In genomic region chr3:126083913-126084514, GRCh38 we compare ENCODE assay signal across 8 cellular contexts. TPM values are rescaled to one million over a fixed set of nuclear protein-coding genes. Genes with fewer than 3 reads are reported as not detected.
A peak's percentile ranks its signal among the peaks of the same experiment; 100 is the strongest.
DNase-seq lines count a peak whose midpoint lies in the region; ATAC-seq, FAIRE-seq and TF ChIP-seq lines count a peak whose summit lies in the region.

Gene SLC41A3, minus strand, starts transcription at chr3:126084124. Its CDS starts 15,905 bp downstream, at chr3:126068219.

- peaks cover 0 to 25% of the 10 kb centered on the region in 2 donors for H3K4me1 ChIP-seq in right atrium auricular region

- DNase-seq in NCI-H146 (lab: John Stamatoyannopoulos, UW) (peak; percentile 94), T-helper 2 cell (peak; percentile 61 to 87 (median 77)), right atrium auricular region (ENCODE audit: low spot score) (peak; percentile 83), putamen (ENCODE audit: low spot score) (peak; percentile 88), urothelium cell line (ENCODE audit: low spot score) (peak; percentile 96)

- peak; percentile 73 for TF ChIP-seq POLR2A in GM15510 (IDR thresholded peaks at IDR 0.05; ENCODE audit: borderline replicate concordance, extremely low read depth, insufficient read length)

- peak; percentile 95 for ATAC-seq in HG02852 (IDR thresholded peaks at IDR 0.05; ENCODE audit: unreplicated experiment)

- H3K27ac ChIP-seq in angular gyrus (ENCODE audit: low read depth, low read length) (peak within 1 kb of the TSS; percentile 48), right atrium auricular region (peak within 1 kb of the TSS; percentile 91 to 92)

- no peaks in the 10 kb centered on the region for H3K27me3 ChIP-seq in right atrium auricular region

- H3K9me3 ChIP-seq in right atrium auricular region, result no peaks in the 10 kb centered on the region

- H3K36me3 ChIP-seq in right atrium auricular region, result no peaks in the 10 kb centered on the region

- TF ChIP-seq CTCF in right atrium auricular region (IDR thresholded peaks at IDR 0.05), result peak; percentile 47 to 61

- FAIRE-seq in urothelium cell line (lab: Jason Lieb, UNC), result peak; percentile 48

- H3K4me3 ChIP-seq in right atrium auricular region, result peak within 1 kb of the TSS; percentile 77 to 92

RNA-seq across cellular contexts. Expression of gene SLC41A3, which starts in this region (rescaled TPM):
- 10 to 100 TPM; 34.1 to 39.6 TPM for total RNA-seq in right atrium auricular region

Comparison
In these comparisons a context has a peak if more than half of its experiments do, and no peak if none do; other contexts are left out.
1. Peak in every context shown above with its lines: DNase-seq, ATAC-seq, H3K4me3 ChIP-seq and H3K27ac ChIP-seq.